In the genomic region with DNA sequence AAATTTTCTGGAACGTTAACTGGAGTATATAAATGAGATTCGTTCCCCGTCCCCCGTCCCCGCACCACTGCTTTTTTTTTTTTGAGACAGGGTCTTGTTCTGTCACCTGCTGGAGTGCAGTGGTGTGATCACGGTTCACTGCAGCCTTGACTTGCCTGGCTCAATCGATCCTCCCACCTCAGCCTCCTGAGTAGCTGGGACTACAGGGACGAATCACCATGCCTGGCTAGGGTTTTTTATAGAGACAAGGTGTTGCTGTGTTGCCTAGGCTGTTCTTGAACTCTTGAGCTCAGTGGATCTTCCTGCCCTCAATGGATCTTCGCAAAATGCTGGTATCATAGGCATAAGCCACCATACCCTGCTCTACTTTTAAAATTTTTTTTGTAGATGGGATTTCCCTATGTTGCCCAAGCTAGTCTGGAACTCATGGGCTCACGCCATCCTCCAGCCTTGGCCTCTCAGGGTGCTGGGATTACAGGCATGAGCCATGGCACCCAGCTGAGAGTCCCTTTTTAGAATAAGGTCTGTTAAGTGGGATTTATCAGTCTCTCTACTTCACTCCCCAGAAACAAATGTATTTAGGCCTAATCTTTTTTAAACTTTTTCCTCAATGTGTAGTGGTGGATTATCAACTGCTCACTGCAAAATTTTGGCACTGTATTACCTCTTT, we compare ENCODE assay signal across 15 cellular contexts.
DNase-seq lines count a peak whose midpoint lies in the region; ATAC-seq and TF ChIP-seq lines count a peak whose summit lies in the region.
"Had no signal": no experiment of that assay in that cellular context is flagged by ENCODE, and none has a peak within 500 bp of the region (broad histone marks: within the 10 kb centered on the region; RNA-seq: fewer than 3 reads in every experiment).

No MANE protein-coding gene starts in this region.

- DNase-seq in SK-N-SH: no peak
- DNase-seq in fibroblast of lung (ENCODE audit: low read depth in 2 of 2): no peak
- no peak for DNase-seq in stimulated activated naive CD8-positive, alpha-beta T cell treated with anti-CD3 and anti-CD28 coated beads, Interleukin-15, Interleukin-2, amounts not matched to agents 100 U/mL and 50 U/mL, for 24 hours
- DNase-seq: 8988T; CD8-positive, alpha-beta T cell; central memory CD4-positive, alpha-beta T cell; NCI-H1930; NCI-H524 treated with DMSO at 0.1 percent for 48 hours; pancreas; stimulated activated CD4-positive, alpha-beta T cell treated with anti-CD3 and anti-CD28 coated beads, Interleukin-12 subunit alpha, Interleukin-12 subunit beta, amount 100 ng/mL, for 4 hours had no signal

- H4K20me1 ChIP-seq in SK-N-SH (ENCODE audit: insufficient read depth): peaks cover 36% of the 10 kb centered on the region
- H4K20me1 ChIP-seq in OCI-LY3 (ENCODE audit: insufficient read depth, low read length): no peaks in the 10 kb centered on the region
- no peaks in the 10 kb centered on the region for H4K20me1 ChIP-seq in fibroblast of lung (ENCODE audit: control insufficient read depth, extremely low read depth, insufficient read depth, low read length)

- no peaks in the 10 kb centered on the region for H3K9me2 ChIP-seq in SK-N-SH

- no peak overlapping the region for H3K9ac ChIP-seq in SK-N-SH
- no peak overlapping the region for H3K9ac ChIP-seq in OCI-LY3 (ENCODE audit: low read length)
- H3K9ac ChIP-seq in fibroblast of lung (ENCODE audit: insufficient read depth, low read length): no peak overlapping the region
- H3K9ac ChIP-seq in skeletal muscle satellite cell (ENCODE audit: low read depth, low read length): no peak overlapping the region

- no peak for TF ChIP-seq RAD21 in SK-N-SH (IDR thresholded peaks at IDR 0.05; ENCODE audit: low read length)

- peaks cover 10% of the 10 kb centered on the region for H3F3A ChIP-seq in SK-N-SH (replicated peaks; ENCODE audit: insufficient read depth)

- no peak for ATAC-seq in SK-N-SH treated with all-trans-retinoic acid at 6 μM for 48 hours
- ATAC-seq in HG02938 (IDR thresholded peaks at IDR 0.05; ENCODE audit: unreplicated experiment): no peak
- no peak for ATAC-seq in GM18511 (IDR thresholded peaks at IDR 0.05; ENCODE audit: unreplicated experiment)
- ATAC-seq in stimulated activated naive CD8-positive, alpha-beta T cell treated with anti-CD3 and anti-CD28 coated beads, Interleukin-15, Interleukin-2, amounts not matched to agents 100 U/mL and 50 U/mL, for 24 hours: no peak
- ATAC-seq: CD8-positive, alpha-beta T cell; pancreas had no signal

- H3K27ac ChIP-seq in SK-N-SH (ENCODE audit: low read depth in 2 of 2, low read length in 1 of 2): no peak overlapping the region
- no peak overlapping the region for H3K27ac ChIP-seq in OCI-LY3 (ENCODE audit: low read length)
- H3K27ac ChIP-seq in fibroblast of lung (ENCODE audit: insufficient read depth, low read length): no peak overlapping the region
- H3K27ac ChIP-seq: pancreas had no signal

- no peaks in the 10 kb centered on the region for H3K27me3 ChIP-seq in SK-N-SH (ENCODE audit: insufficient read depth)
- H3K27me3 ChIP-seq in OCI-LY3 (ENCODE audit: low read depth, low read length): no peaks in the 10 kb centered on the region
- H3K27me3 ChIP-seq in fibroblast of lung (ENCODE audit: control insufficient read depth, insufficient read depth, low read length): no peaks in the 10 kb centered on the region
- no peaks in the 10 kb centered on the region for H3K27me3 ChIP-seq in skeletal muscle satellite cell (ENCODE audit: control insufficient read depth, insufficient read depth, low read length)
- H3K27me3 ChIP-seq: pancreas had no signal

- TF ChIP-seq CTCF in SK-N-SH (IDR thresholded peaks at IDR 0.05) (no peak), OCI-LY3 (IDR thresholded peaks at IDR 0.05; ENCODE audit: low read depth, low read length) (no peak), fibroblast of lung (conservative IDR thresholded peaks at IDR 0.05 in 1 of 2, IDR thresholded peaks at IDR 0.05 in 1 of 2; ENCODE audit: low read depth in 1 of 2, low read length in 2 of 2) (no peak)

- H2AFZ ChIP-seq in SK-N-SH (ENCODE audit: low read depth) (no peak overlapping the region), OCI-LY3 (ENCODE audit: low read depth, low read length) (no peak overlapping the region), fibroblast of lung (ENCODE audit: low read length) (no peak overlapping the region)

- POLR2A ChIA-PET in SK-N-SH (lab: Yijun Ruan, JAX): no interaction called here

- H3K9me3 ChIP-seq in SK-N-SH (no peaks in the 10 kb centered on the region), OCI-LY3 (ENCODE audit: insufficient read depth, low read length) (no peaks in the 10 kb centered on the region), fibroblast of lung (ENCODE audit: control insufficient read depth, insufficient read depth, low read depth, low read length) (no peaks in the 10 kb centered on the region), skeletal muscle satellite cell (replicated peaks; ENCODE audit: low read length) (no peaks in the 10 kb centered on the region)
- H3K9me3 ChIP-seq: pancreas had no signal

- no peak for TF ChIP-seq EP300 in SK-N-SH (IDR thresholded peaks at IDR 0.05; ENCODE audit: borderline replicate concordance in 1 of 2, low read depth in 1 of 2, low read length in 1 of 2)

- H3K4me3 ChIP-seq in SK-N-SH (ENCODE audit: low read depth in 2 of 2, low read length in 1 of 2): no peak overlapping the region
- no peak overlapping the region for H3K4me3 ChIP-seq in OCI-LY3 (ENCODE audit: low read length)
- H3K4me3 ChIP-seq in fibroblast of lung (replicated peaks in 1 of 4; ENCODE audit: control extremely low read depth in 1 of 4, insufficient read depth in 1 of 4, low read depth in 3 of 4, low read length in 4 of 4): peak overlapping the region in 1 of 4 experiments; percentile 72
- H3K4me3 ChIP-seq in skeletal muscle satellite cell (ENCODE audit: low read length): peak overlapping the region; percentile 19

- H3K4me2 ChIP-seq in SK-N-SH (peak overlapping the region; percentile 23; the same call in 1 of the 2 replicates), OCI-LY3 (ENCODE audit: low read length) (peak overlapping the region; percentile 7; the same call in 1 of the 2 replicates), fibroblast of lung (ENCODE audit: extremely low read depth, insufficient read depth, low read length) (peak overlapping the region; percentile 54), skeletal muscle satellite cell (ENCODE audit: low read length) (peak overlapping the region; percentile 92)

- peaks cover 12 to 15% of the 10 kb centered on the region in 2 experiments for H3K36me3 ChIP-seq in SK-N-SH (replicated peaks in 1 of 2; ENCODE audit: control insufficient read depth in 1 of 2, insufficient read depth in 2 of 2, low read length in 1 of 2)
- H3K36me3 ChIP-seq in OCI-LY3 (replicated peaks; ENCODE audit: low read depth, low read length): no peaks in the 10 kb centered on the region
- no peaks in the 10 kb centered on the region for H3K36me3 ChIP-seq in fibroblast of lung (ENCODE audit: control insufficient read depth, insufficient read depth, low read length)
- peaks cover 10% of the 10 kb centered on the region for H3K36me3 ChIP-seq in skeletal muscle satellite cell (ENCODE audit: insufficient read depth, low read length)
- H3K36me3 ChIP-seq: pancreas had no signal

- CTCF ChIA-PET in SK-N-SH (lab: Yijun Ruan, JAX): interaction anchor here (1.0 to 1.6 kb wide), 3 partner anchors 8 to 37 kb away, joined by 4 to 5 read pairs (median 5); no protein-coding TSS in a partner anchor

- H3K4me1 ChIP-seq in SK-N-SH (ENCODE audit: control insufficient read depth in 1 of 2, insufficient read depth in 2 of 2, low read depth in 1 of 2, low read length in 1 of 2) (peaks cover 13% of the 10 kb centered on the region in 2 experiments; a peak in 3 of 4 replicates), OCI-LY3 (ENCODE audit: low read length) (peaks cover 13% of the 10 kb centered on the region), fibroblast of lung (ENCODE audit: control insufficient read depth, extremely low read depth, insufficient read depth, low read length) (peaks cover 10% of the 10 kb centered on the region), skeletal muscle satellite cell (ENCODE audit: control insufficient read depth, insufficient read depth, low read length) (peaks cover 29% of the 10 kb centered on the region)

- WGBS in SK-N-SH (ENCODE audit: low lambda C conversion rate): 91% methylated on average over 10 of the region's 10 CpGs

- peaks cover 78% of the 10 kb centered on the region for H3K79me2 ChIP-seq in SK-N-SH (ENCODE audit: insufficient read depth)
- H3K79me2 ChIP-seq in OCI-LY3 (ENCODE audit: low read length): peaks cover 33% of the 10 kb centered on the region
- peaks cover 64% of the 10 kb centered on the region for H3K79me2 ChIP-seq in fibroblast of lung (ENCODE audit: control insufficient read depth, insufficient read depth, low read length)

TF ChIP-seq in SK-N-SH, 30 proteins besides CTCF, POLR2A, EP300 and RAD21 (continues in another document):
- no peak for TF ChIP-seq YY1 (IDR thresholded peaks at IDR 0.05; ENCODE audit: low read depth)
- TF ChIP-seq NFIC (IDR thresholded peaks at IDR 0.05; ENCODE audit: borderline replicate concordance): no peak
- no peak for TF ChIP-seq MAX (IDR thresholded peaks at IDR 0.05; ENCODE audit: low read depth)

TF ChIP-seq in SK-N-SH treated with all-trans-retinoic acid at 6 μM for 48 hours, 23 proteins besides CTCF, POLR2A, EP300 and RAD21 (continues in another document):
- no peak for TF ChIP-seq CSDC2 (CRISPR knock-in tag; IDR thresholded peaks at IDR 0.05)
- no peak for TF ChIP-seq OSR1 (CRISPR knock-in tag; IDR thresholded peaks at IDR 0.05)
- no peak for TF ChIP-seq TSHZ2 (CRISPR knock-in tag; IDR thresholded peaks at IDR 0.05)
- no peak for TF ChIP-seq GLIS3 (CRISPR knock-in tag; IDR thresholded peaks at IDR 0.05)

Comparison
In these comparisons a context has a peak if more than half of its experiments do, and no peak if none do; other contexts are left out.
1. H3K4me2 ChIP-seq: peak in every context shown above with its lines; median percentile 92 in skeletal muscle satellite cell; 54 in fibroblast of lung; 23 in SK-N-SH; 7 in OCI-LY3.